In the genomic region with DNA sequence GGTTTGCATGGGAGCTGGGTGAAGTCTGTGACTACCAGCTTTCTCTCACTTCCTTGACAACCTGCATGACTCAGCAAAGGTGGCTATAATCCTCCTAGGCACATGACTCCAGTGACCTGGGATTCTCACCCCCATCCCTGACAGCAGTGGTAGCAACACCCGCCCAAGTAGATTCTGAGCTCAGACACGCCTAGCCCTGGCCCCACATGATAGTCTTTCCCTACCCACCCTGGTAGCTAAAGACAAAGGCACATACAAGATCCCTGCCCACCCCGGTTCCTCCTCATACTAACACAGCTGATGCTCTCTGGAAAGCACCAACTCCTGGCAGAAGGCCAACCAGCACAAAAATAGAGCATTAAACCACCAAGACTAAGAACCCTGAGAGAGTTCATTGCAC, we compare ENCODE assay signal across 17 cellular contexts. TPM values are rescaled to one million over a fixed set of nuclear protein-coding genes. Genes with fewer than 3 reads are reported as not detected.
"Had no signal": no experiment of that assay in that cellular context is flagged by ENCODE, and none has a peak within 500 bp of the region (broad histone marks: within the 10 kb centered on the region; RNA-seq: fewer than 3 reads in every experiment).

No MANE protein-coding gene starts in this region.

- H3K27me3 Mint-ChIP-seq: activated B cell treated with CpG ODN at 0.5 μM for 24 hours; activated CD4-positive, alpha-beta T cell treated with anti-CD3 and anti-CD28 coated beads, Interleukin-2, amount 10 ng/mL, durations not matched to agents 24 days and 14 days; stimulated activated memory B cell treated with anti-CD40 and anti-IgM and Interleukin-4, amounts not matched to agents 10 μg/mL and 1 μg/mL and 100 μg/mL, for 72 hours had no signal

- H3K36me3 Mint-ChIP-seq: stimulated activated memory B cell treated with anti-CD40 and anti-IgM and Interleukin-4, amounts not matched to agents 10 μg/mL and 1 μg/mL and 100 μg/mL, for 72 hours had no signal

- H3K27ac ChIP-seq: dorsolateral prefrontal cortex, heart right ventricle, left ventricle myocardium inferior, pancreas, tibial nerve had no signal

- FAIRE-seq: astrocyte, frontal cortex, keratinocyte, pancreas had no signal

- H3K9me3 ChIP-seq: pancreas had no signal

- DNase-seq: activated B cell treated with CpG ODN at 0.5 μM for 24 hours; activated CD4-positive, alpha-beta T cell treated with anti-CD3 and anti-CD28 coated beads, Interleukin-2, amount 10 ng/mL, durations not matched to agents 24 days and 14 days; activated naive CD4-positive, alpha-beta T cell treated with anti-CD3 and anti-CD28 coated beads for 36 hours; heart right ventricle; left ventricle myocardium inferior; pancreas had no signal

- H3K4me1 Mint-ChIP-seq: activated B cell treated with CpG ODN at 0.5 μM for 24 hours; activated CD4-positive, alpha-beta T cell treated with anti-CD3 and anti-CD28 coated beads, Interleukin-2, amount 10 ng/mL, durations not matched to agents 24 days and 14 days; stimulated activated memory B cell treated with anti-CD40 and anti-IgM and Interleukin-4, amounts not matched to agents 10 μg/mL and 1 μg/mL and 100 μg/mL, for 72 hours had no signal

- H3K4me2 ChIP-seq: smooth muscle cell had no signal

- H3K27me3 ChIP-seq: pancreas, tibial nerve had no signal

- ATAC-seq: heart right ventricle; pancreas; stimulated activated memory B cell treated with anti-CD40 and anti-IgM and Interleukin-4, amounts not matched to agents 10 μg/mL and 1 μg/mL and 100 μg/mL, for 72 hours had no signal

- H3K27ac Mint-ChIP-seq: activated B cell treated with CpG ODN at 0.5 μM for 24 hours; activated CD4-positive, alpha-beta T cell treated with anti-CD3 and anti-CD28 coated beads, Interleukin-2, amount 10 ng/mL, durations not matched to agents 24 days and 14 days; activated naive CD4-positive, alpha-beta T cell treated with anti-CD3 and anti-CD28 coated beads for 36 hours; stimulated activated memory B cell treated with anti-CD40 and anti-IgM and Interleukin-4, amounts not matched to agents 10 μg/mL and 1 μg/mL and 100 μg/mL, for 72 hours had no signal

- H3K4me3 ChIP-seq: dorsolateral prefrontal cortex, heart right ventricle, left ventricle myocardium inferior, pancreas, smooth muscle cell, tibial nerve had no signal

- H3K4me3 Mint-ChIP-seq: activated B cell treated with CpG ODN at 0.5 μM for 24 hours; activated CD4-positive, alpha-beta T cell treated with anti-CD3 and anti-CD28 coated beads, Interleukin-2, amount 10 ng/mL, durations not matched to agents 24 days and 14 days; activated naive CD4-positive, alpha-beta T cell treated with anti-CD3 and anti-CD28 coated beads for 36 hours; stimulated activated memory B cell treated with anti-CD40 and anti-IgM and Interleukin-4, amounts not matched to agents 10 μg/mL and 1 μg/mL and 100 μg/mL, for 72 hours had no signal

- H3K36me3 ChIP-seq: heart right ventricle, left ventricle myocardium inferior, pancreas, tibial nerve had no signal

- H3K4me1 ChIP-seq: heart right ventricle, left ventricle myocardium inferior, pancreas, tibial nerve had no signal

RNA-seq across cellular contexts. Expression of a gene that starts 25.9 kb away (rescaled TPM):
- total RNA-seq: activated B cell treated with CpG ODN at 0.5 μM for 24 hours; activated CD4-positive, alpha-beta T cell treated with anti-CD3 and anti-CD28 coated beads, Interleukin-2, amount 10 ng/mL, durations not matched to agents 24 days and 14 days; activated naive CD4-positive, alpha-beta T cell treated with anti-CD3 and anti-CD28 coated beads for 36 hours; astrocyte; dorsolateral prefrontal cortex; frontal cortex; heart right ventricle; left ventricle myocardium inferior; mesenteric fat pad; pancreas; renal cortical epithelial cell; smooth muscle cell; subcutaneous adipose tissue; tibial nerve had no signal
- polyA plus RNA-seq: heart right ventricle, keratinocyte, neural cell, pancreas, smooth muscle cell had no signal
